21 cellular contexts compared by ENCODE assay signal in the genomic region with DNA sequence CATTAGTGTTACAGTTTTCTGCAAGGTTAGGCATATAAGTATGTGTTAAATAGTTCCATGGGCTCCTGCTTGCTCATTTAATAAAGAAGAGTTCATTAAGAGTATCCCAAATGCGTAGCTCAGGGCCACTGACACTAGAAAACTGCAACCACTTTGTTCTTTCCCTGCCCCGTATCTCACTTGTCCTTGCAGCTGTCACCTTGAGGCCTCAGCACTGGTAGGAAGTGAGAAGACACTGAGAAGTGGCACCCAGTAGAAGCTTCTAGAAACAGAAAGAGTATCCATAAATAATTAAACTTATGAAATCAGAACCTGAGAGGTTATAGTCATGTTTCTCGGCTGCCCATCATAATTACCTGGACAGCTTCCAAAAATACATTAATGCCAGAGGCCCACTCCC.
"Had no signal": no experiment of that assay in that cellular context is flagged by ENCODE, and none has a peak within 500 bp of the region (broad histone marks: within the 10 kb centered on the region; RNA-seq: fewer than 3 reads in every experiment).

No MANE protein-coding gene starts in this region.

- H3K9me3 ChIP-seq: body of pancreas, lower lobe of right lung, prostate gland, right atrium auricular region had no signal

- ATAC-seq: activated CD4-positive, CD25-positive, alpha-beta regulatory T cell treated with anti-CD3 and anti-CD28 coated beads, Interleukin-2, amount 50 U/mL, for 24 hours; activated CD8-positive, alpha-beta T cell treated with anti-CD3 and anti-CD28 coated beads, Interleukin-2, amount 10 ng/mL, durations not matched to agents 7 days and 5 days; body of pancreas; lower lobe of right lung; naive thymus-derived CD8-positive, alpha-beta T cell had no signal

- H3K27me3 ChIP-seq: body of pancreas, dorsolateral prefrontal cortex, right atrium auricular region had no signal

- H3K4me1 Mint-ChIP-seq: activated CD4-positive, alpha-beta T cell treated with anti-CD3 and anti-CD28 coated beads, Interleukin-2, amount 10 ng/mL, durations not matched to agents 7 days and 5 days; naive thymus-derived CD8-positive, alpha-beta T cell had no signal

- H3K36me3 Mint-ChIP-seq: naive thymus-derived CD8-positive, alpha-beta T cell had no signal

- H3K27ac Mint-ChIP-seq: activated CD4-positive, alpha-beta T cell treated with anti-CD3 and anti-CD28 coated beads, Interleukin-2, amount 10 ng/mL, durations not matched to agents 7 days and 5 days; activated CD8-positive, alpha-beta T cell treated with anti-CD3 and anti-CD28 coated beads, Interleukin-2, amount 10 ng/mL, durations not matched to agents 7 days and 5 days; activated T-cell treated with anti-CD3 and anti-CD28 coated beads, Interleukin-2, amount 50 U/mL, for 24 hours; activated T-helper 2 cell treated with anti-CD3 and anti-CD28 coated beads, Interferon-gamma antibody, Interleukin-2, Interleukin-4, amounts not matched to agents 10 μg/mL and 5 μg/mL and 100 μg/mL, durations not matched to agents 14 hours and 24 hours and 36 hours; naive thymus-derived CD8-positive, alpha-beta T cell had no signal

- H3K4me1 ChIP-seq: body of pancreas, lower lobe of right lung, prostate gland, right atrium auricular region had no signal

- H3K27ac ChIP-seq: body of pancreas, dorsolateral prefrontal cortex, epithelial cell of prostate, lower lobe of right lung, prostate gland, right atrium auricular region had no signal

- H3K9me3 Mint-ChIP-seq: activated CD4-positive, alpha-beta T cell treated with anti-CD3 and anti-CD28 coated beads, Interleukin-2, amount 10 ng/mL, durations not matched to agents 7 days and 5 days; activated T-cell treated with anti-CD3 and anti-CD28 coated beads, Interleukin-2, amount 50 U/mL, for 24 hours; activated T-helper 2 cell treated with anti-CD3 and anti-CD28 coated beads, Interferon-gamma antibody, Interleukin-2, Interleukin-4, amounts not matched to agents 10 μg/mL and 5 μg/mL and 100 μg/mL, durations not matched to agents 14 hours and 24 hours and 36 hours had no signal

- H3K4me3 Mint-ChIP-seq: activated CD4-positive, alpha-beta T cell treated with anti-CD3 and anti-CD28 coated beads, Interleukin-2, amount 10 ng/mL, durations not matched to agents 7 days and 5 days; activated CD8-positive, alpha-beta T cell treated with anti-CD3 and anti-CD28 coated beads, Interleukin-2, amount 10 ng/mL, durations not matched to agents 7 days and 5 days; activated T-cell treated with anti-CD3 and anti-CD28 coated beads, Interleukin-2, amount 50 U/mL, for 24 hours; naive thymus-derived CD8-positive, alpha-beta T cell had no signal

- H3K4me3 ChIP-seq: body of pancreas, dorsolateral prefrontal cortex, lower lobe of right lung, prostate gland, right atrium auricular region had no signal

- H3K27me3 Mint-ChIP-seq: activated CD4-positive, alpha-beta T cell treated with anti-CD3 and anti-CD28 coated beads, Interleukin-2, amount 10 ng/mL, durations not matched to agents 7 days and 5 days; activated T-cell treated with anti-CD3 and anti-CD28 coated beads, Interleukin-2, amount 50 U/mL, for 24 hours had no signal

- H3K36me3 ChIP-seq: lower lobe of right lung, prostate gland, right atrium auricular region had no signal

- DNase-seq: activated CD4-positive, alpha-beta T cell treated with anti-CD3 and anti-CD28 coated beads, Interleukin-2, amount 10 ng/mL, durations not matched to agents 7 days and 5 days; activated CD8-positive, alpha-beta T cell treated with anti-CD3 and anti-CD28 coated beads, Interleukin-2, amount 10 ng/mL, durations not matched to agents 7 days and 5 days; activated naive CD4-positive, alpha-beta T cell treated with Interleukin-2 at 50 U/mL for 16 hours; activated T-cell treated with anti-CD3 and anti-CD28 coated beads, Interleukin-2, amount 50 U/mL, for 24 hours; body of pancreas; central memory CD4-positive, alpha-beta T cell; dorsolateral prefrontal cortex; foreskin melanocyte; glutamatergic neuron; hippocampal formation; lower lobe of right lung; naive thymus-derived CD8-positive, alpha-beta T cell; stimulated activated CD4-positive, alpha-beta T cell treated with anti-CD3 and anti-CD28 coated beads, Interleukin-12 subunit alpha, Interleukin-12 subunit beta, amount 100 ng/mL, for 4 hours; stimulated activated CD4-positive, alpha-beta T cell treated with anti-CD3 and anti-CD28 coated beads, Interleukin-1b, Interleukin-23, amount 100 ng/mL, for 48 hours; stimulated activated CD8-positive, alpha-beta memory T cell treated with anti-CD3 and anti-CD28 coated beads, Interleukin-4, amount 100 ng/mL, for 48 hours; stimulated activated naive CD4-positive, alpha-beta T cell had no signal
